ENCODE assay signal across 8 cellular contexts in the genomic region with DNA sequence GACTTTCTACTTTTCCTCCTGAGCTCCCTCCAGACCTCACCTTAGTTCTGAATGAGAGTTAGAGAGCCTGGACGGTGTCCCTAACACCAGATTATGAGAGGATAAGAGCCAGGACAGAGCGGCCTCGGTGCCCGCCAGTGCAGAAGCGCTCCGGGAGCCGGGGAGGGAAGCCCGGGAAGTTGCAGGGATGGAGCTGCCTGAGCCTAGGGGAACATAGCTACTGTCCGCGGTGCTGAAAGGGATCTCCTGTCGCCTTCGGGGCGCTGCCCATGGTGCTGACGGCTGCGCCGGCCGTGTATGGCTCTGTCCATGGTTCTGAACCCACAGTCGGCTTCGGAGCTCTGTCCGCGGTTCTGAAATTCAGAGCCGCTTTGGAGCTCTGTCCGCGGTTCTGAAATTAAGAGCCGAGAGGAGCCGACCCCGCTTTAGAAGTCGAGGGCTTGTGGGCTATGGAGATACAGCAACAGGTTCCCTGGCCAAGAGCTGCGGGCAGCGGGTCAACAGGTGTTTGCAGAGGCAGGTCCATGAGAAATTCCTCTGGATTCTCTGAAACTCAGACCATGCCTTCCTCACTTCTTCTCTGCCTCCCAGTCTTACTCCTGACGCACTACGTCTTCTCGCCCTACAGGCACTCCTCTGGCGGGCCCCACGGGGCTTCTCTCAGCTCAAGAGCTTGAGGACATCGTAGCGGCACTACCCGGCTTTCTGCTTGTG. TPM values are rescaled to one million over a fixed set of nuclear protein-coding genes. Genes with fewer than 3 reads are reported as not detected.
DNase-seq lines count a peak whose midpoint lies in the region; ATAC-seq, FAIRE-seq and TF ChIP-seq lines count a peak whose summit lies in the region.

No MANE protein-coding gene starts in this region.

- peaks cover 16% of the 10 kb centered on the region for H3K27me3 ChIP-seq in CD8-positive, alpha-beta T cell (ENCODE audit: insufficient read depth, low read length)
- peaks cover 7 to 22% of the 10 kb centered on the region in 2 donors for H3K27me3 ChIP-seq in naive thymus-derived CD4-positive, alpha-beta T cell (ENCODE audit: control insufficient read depth in 2 of 2, insufficient read depth in 2 of 2, low read length in 2 of 2)

- no peak overlapping the region for H3K27ac ChIP-seq in CD8-positive, alpha-beta T cell (ENCODE audit: low read depth, low read length)
- no peak overlapping the region for H3K27ac ChIP-seq in naive thymus-derived CD4-positive, alpha-beta T cell (ENCODE audit: low read depth, low read length)

- H3K9me3 Mint-ChIP-seq in CD8-positive, alpha-beta T cell: peaks cover 2% of the 10 kb centered on the region
- H3K9me3 Mint-ChIP-seq in activated T-helper 1 cell treated with anti-CD3 and anti-CD28 coated beads, Interleukin-12 subunit alpha, Interleukin-12 subunit beta, Interleukin-2, Interleukin-4 antibody, amounts not matched to agents 30 ng/mL and 10 ng/mL and 1 ng/mL, durations not matched to agents 14 hours and 24 hours and 36 hours: peaks cover 5% of the 10 kb centered on the region
- peaks cover 0 to 15% (median 6%) of the 10 kb centered on the region in 11 donors for H3K9me3 Mint-ChIP-seq in naive thymus-derived CD4-positive, alpha-beta T cell

- peak; percentile 81 to 93 (median 85) for DNase-seq in CD8-positive, alpha-beta T cell
- DNase-seq in RCC 7860 (ENCODE audit: low spot score) (peak; percentile 46), fibroblast of gingiva (ENCODE audit: low read depth) (peak; percentile 79)
- DNase-seq in activated T-helper 1 cell treated with anti-CD3 and anti-CD28 coated beads, Interleukin-12 subunit alpha, Interleukin-12 subunit beta, Interleukin-2, Interleukin-4 antibody, amounts not matched to agents 30 ng/mL and 10 ng/mL and 1 ng/mL, durations not matched to agents 14 hours and 24 hours and 36 hours (ENCODE audit: low spot score): peak; percentile 83
- peak; percentile 79 to 94 (median 86) for DNase-seq in naive thymus-derived CD4-positive, alpha-beta T cell
- DNase-seq in stimulated activated CD8-positive, alpha-beta memory T cell treated with anti-CD3 and anti-CD28 coated beads, Interleukin-7, amount 100 ng/mL, for 48 hours (ENCODE audit: extremely low read depth in 1 of 2, low read depth in 1 of 2): peak; percentile 63 to 71

- CTCF ChIA-PET in CD8-positive, alpha-beta T cell (lab: Charles Lee): interaction anchor here (0.9 to 4.0 kb wide), 11 partner anchors 9 to 256 kb away, joined by 3 to 28 read pairs (median 4); partner anchors contain the start of genes DPP3, MRPL11, PELI3 and RBM4B
- CTCF ChIA-PET in naive thymus-derived CD4-positive, alpha-beta T cell (lab: Charles Lee): interaction anchor here (0.6 to 2.7 kb wide), 9 partner anchors 10 to 1467 kb away, joined by 3 to 9 read pairs (median 4); partner anchors contain the start of genes DPP3 and RBM4B

- H3K4me3 ChIP-seq in CD8-positive, alpha-beta T cell (ENCODE audit: low read depth, low read length): no peak overlapping the region
- H3K4me3 ChIP-seq in naive thymus-derived CD4-positive, alpha-beta T cell (ENCODE audit: low read length): no peak overlapping the region

- no peak for FAIRE-seq in RCC 7860 (lab: Jason Lieb, UNC)

- POLR2A ChIA-PET in CD8-positive, alpha-beta T cell (lab: Charles Lee): interaction anchor here (0.7 to 2.0 kb wide), 10 partner anchors 12 to 257 kb away, joined by 3 to 12 read pairs (median 6); partner anchors contain the start of genes DPP3, MRPL11, PELI3 and RBM4
- POLR2A ChIA-PET in naive thymus-derived CD4-positive, alpha-beta T cell (lab: Charles Lee): interaction anchor here (0.8 to 1.7 kb wide), 9 partner anchors 9 to 257 kb away, joined by 3 to 9 read pairs (median 4); partner anchors contain the start of genes DPP3, MRPL11 and PELI3

- no peaks in the 10 kb centered on the region for H3K36me3 ChIP-seq in CD8-positive, alpha-beta T cell (ENCODE audit: insufficient read depth, low read length)
- H3K36me3 ChIP-seq in naive thymus-derived CD4-positive, alpha-beta T cell (ENCODE audit: control insufficient read depth in 2 of 3, insufficient read depth in 3 of 3, low read length in 3 of 3): no peaks in the 10 kb centered on the region

- H3K9me3 ChIP-seq in CD8-positive, alpha-beta T cell (ENCODE audit: low read length): no peaks in the 10 kb centered on the region
- no peaks in the 10 kb centered on the region for H3K9me3 ChIP-seq in naive thymus-derived CD4-positive, alpha-beta T cell (ENCODE audit: control insufficient read depth in 2 of 3, low read length in 3 of 3)

- ATAC-seq in CD8-positive, alpha-beta T cell: peak; percentile 98
- ATAC-seq in HG02678 (IDR thresholded peaks at IDR 0.05; ENCODE audit: unreplicated experiment): peak; percentile 52
- peak; percentile 100 for ATAC-seq in naive thymus-derived CD4-positive, alpha-beta T cell
- ATAC-seq in GM21717 (IDR thresholded peaks at IDR 0.05; ENCODE audit: unreplicated experiment): no peak

- intact Hi-C loops in CD8-positive, alpha-beta T cell (cut with DNase I, micrococcal nuclease): loop anchor here (1.0 to 5.0 kb wide), 3 partner anchors 13 to 46 kb away; partner anchors contain the start of genes MRPL11 (in 2 of the 2) and PELI3 (in 2 of the 2)
- intact Hi-C loops in activated T-helper 1 cell treated with anti-CD3 and anti-CD28 coated beads, Interleukin-12 subunit alpha, Interleukin-12 subunit beta, Interleukin-2, Interleukin-4 antibody, amounts not matched to agents 30 ng/mL and 10 ng/mL and 1 ng/mL, durations not matched to agents 14 hours and 24 hours and 36 hours (cut with micrococcal nuclease): loop anchor here (1.0 kb wide), 1 partner anchor 132 kb away; the partner anchor contains the start of gene YIF1A
- intact Hi-C loops in naive thymus-derived CD4-positive, alpha-beta T cell (cut with micrococcal nuclease): loop anchor here (1.0 to 5.0 kb wide), 6 partner anchors 13 to 257 kb away; partner anchors contain the start of genes YIF1A (in 2 of the 2), PELI3 (in 1 of the 2) and RBM4B (in 1 of the 2)

- H3K27me3 Mint-ChIP-seq in CD8-positive, alpha-beta T cell (ENCODE audit: low read depth): peaks cover 28% of the 10 kb centered on the region
- H3K27me3 Mint-ChIP-seq in activated T-helper 1 cell treated with anti-CD3 and anti-CD28 coated beads, Interleukin-12 subunit alpha, Interleukin-12 subunit beta, Interleukin-2, Interleukin-4 antibody, amounts not matched to agents 30 ng/mL and 10 ng/mL and 1 ng/mL, durations not matched to agents 14 hours and 24 hours and 36 hours (ENCODE audit: insufficient read depth): peaks cover 21% of the 10 kb centered on the region
- H3K27me3 Mint-ChIP-seq in naive thymus-derived CD4-positive, alpha-beta T cell: peaks cover 23 to 29% (median 29%) of the 10 kb centered on the region in 5 donors

- H3K36me3 Mint-ChIP-seq in CD8-positive, alpha-beta T cell: no peaks in the 10 kb centered on the region
- no peaks in the 10 kb centered on the region for H3K36me3 Mint-ChIP-seq in activated T-helper 1 cell treated with anti-CD3 and anti-CD28 coated beads, Interleukin-12 subunit alpha, Interleukin-12 subunit beta, Interleukin-2, Interleukin-4 antibody, amounts not matched to agents 30 ng/mL and 10 ng/mL and 1 ng/mL, durations not matched to agents 14 hours and 24 hours and 36 hours (ENCODE audit: low read depth)
- H3K36me3 Mint-ChIP-seq in naive thymus-derived CD4-positive, alpha-beta T cell: peaks cover 0 to 5% (median 3%) of the 10 kb centered on the region in 5 donors

- H3K4me1 Mint-ChIP-seq in CD8-positive, alpha-beta T cell (ENCODE audit: low read depth): peaks cover 8% of the 10 kb centered on the region
- H3K4me1 Mint-ChIP-seq in activated T-helper 1 cell treated with anti-CD3 and anti-CD28 coated beads, Interleukin-12 subunit alpha, Interleukin-12 subunit beta, Interleukin-2, Interleukin-4 antibody, amounts not matched to agents 30 ng/mL and 10 ng/mL and 1 ng/mL, durations not matched to agents 14 hours and 24 hours and 36 hours (ENCODE audit: low read depth): peaks cover 28% of the 10 kb centered on the region
- peaks cover 9 to 22% (median 10%) of the 10 kb centered on the region in 7 donors for H3K4me1 Mint-ChIP-seq in naive thymus-derived CD4-positive, alpha-beta T cell

- no peak for TF ChIP-seq CTCF in CD8-positive, alpha-beta T cell (IDR thresholded peaks at IDR 0.05)

- H3K4me3 Mint-ChIP-seq in CD8-positive, alpha-beta T cell: no peak overlapping the region
- no peak overlapping the region for H3K4me3 Mint-ChIP-seq in activated T-helper 1 cell treated with anti-CD3 and anti-CD28 coated beads, Interleukin-12 subunit alpha, Interleukin-12 subunit beta, Interleukin-2, Interleukin-4 antibody, amounts not matched to agents 30 ng/mL and 10 ng/mL and 1 ng/mL, durations not matched to agents 14 hours and 24 hours and 36 hours
- peak overlapping the region in 4 of 10 donors; percentile 20 to 73 (median 41) for H3K4me3 Mint-ChIP-seq in naive thymus-derived CD4-positive, alpha-beta T cell

- no peak overlapping the region for H3K27ac Mint-ChIP-seq in CD8-positive, alpha-beta T cell
- peak overlapping the region; percentile 53 for H3K27ac Mint-ChIP-seq in activated T-helper 1 cell treated with anti-CD3 and anti-CD28 coated beads, Interleukin-12 subunit alpha, Interleukin-12 subunit beta, Interleukin-2, Interleukin-4 antibody, amounts not matched to agents 30 ng/mL and 10 ng/mL and 1 ng/mL, durations not matched to agents 14 hours and 24 hours and 36 hours
- H3K27ac Mint-ChIP-seq in naive thymus-derived CD4-positive, alpha-beta T cell: peak overlapping the region in 6 of 9 donors; percentile 31 to 85 (median 58)

- H3K4me1 ChIP-seq in CD8-positive, alpha-beta T cell (ENCODE audit: insufficient read depth, low read length): no peaks in the 10 kb centered on the region
- no peaks in the 10 kb centered on the region for H3K4me1 ChIP-seq in naive thymus-derived CD4-positive, alpha-beta T cell (ENCODE audit: control insufficient read depth in 2 of 2, insufficient read depth in 2 of 2, low read length in 2 of 2)

RNA-seq across cellular contexts. Expression of gene NPAS4, which starts 0.8 kb away (rescaled TPM):
- not detected for total RNA-seq in CD8-positive, alpha-beta T cell
- total RNA-seq in activated T-helper 1 cell treated with anti-CD3 and anti-CD28 coated beads, Interleukin-12 subunit alpha, Interleukin-12 subunit beta, Interleukin-2, Interleukin-4 antibody, amounts not matched to agents 30 ng/mL and 10 ng/mL and 1 ng/mL, durations not matched to agents 14 hours and 24 hours and 36 hours: not detected in 2 replicates
- under 1 TPM in 1 of 5 experiments, not detected in 4; 0.53 TPM for total RNA-seq in naive thymus-derived CD4-positive, alpha-beta T cell
- polyA plus RNA-seq in naive thymus-derived CD4-positive, alpha-beta T cell: not detected

RNA-seq across cellular contexts. Expression of gene MRPL11, which starts 17.0 kb away (rescaled TPM):
- 10 to 100 TPM; 19.8 to 20.6 TPM for total RNA-seq in CD8-positive, alpha-beta T cell
- total RNA-seq in activated T-helper 1 cell treated with anti-CD3 and anti-CD28 coated beads, Interleukin-12 subunit alpha, Interleukin-12 subunit beta, Interleukin-2, Interleukin-4 antibody, amounts not matched to agents 30 ng/mL and 10 ng/mL and 1 ng/mL, durations not matched to agents 14 hours and 24 hours and 36 hours: 93.0 and 93.6 TPM in 2 replicates
- 10 to 100 TPM; 23.5 to 64.1 (median 24.0) TPM for total RNA-seq in naive thymus-derived CD4-positive, alpha-beta T cell
- 10 to 100 TPM; 83.2 to 89.3 TPM for polyA plus RNA-seq in naive thymus-derived CD4-positive, alpha-beta T cell

RNA-seq across cellular contexts. Expression of gene PELI3, which starts 45.1 kb away (rescaled TPM):
- total RNA-seq in CD8-positive, alpha-beta T cell: 10 to 100 TPM; 12.6 to 16.8 TPM
- 15.3 and 15.8 TPM in 2 replicates for total RNA-seq in activated T-helper 1 cell treated with anti-CD3 and anti-CD28 coated beads, Interleukin-12 subunit alpha, Interleukin-12 subunit beta, Interleukin-2, Interleukin-4 antibody, amounts not matched to agents 30 ng/mL and 10 ng/mL and 1 ng/mL, durations not matched to agents 14 hours and 24 hours and 36 hours
- 10 to 100 TPM; 10.6 to 27.3 (median 18.6) TPM for total RNA-seq in naive thymus-derived CD4-positive, alpha-beta T cell
- polyA plus RNA-seq in naive thymus-derived CD4-positive, alpha-beta T cell: 1 to 10 TPM; 5.2 to 8.4 TPM

RNA-seq across cellular contexts. Expression of gene SLC29A2, which starts 50.1 kb away (rescaled TPM):
- 1 to 10 TPM; 5.6 to 6.0 TPM for total RNA-seq in CD8-positive, alpha-beta T cell
- 14.3 and 16.6 TPM in 2 replicates for total RNA-seq in activated T-helper 1 cell treated with anti-CD3 and anti-CD28 coated beads, Interleukin-12 subunit alpha, Interleukin-12 subunit beta, Interleukin-2, Interleukin-4 antibody, amounts not matched to agents 30 ng/mL and 10 ng/mL and 1 ng/mL, durations not matched to agents 14 hours and 24 hours and 36 hours
- 10 to 100 TPM in 3 of 5 experiments, 1 to 10 TPM in 2; 6.0 to 18.9 (median 12.0) TPM for total RNA-seq in naive thymus-derived CD4-positive, alpha-beta T cell
- 1 to 10 TPM; 2.7 to 6.2 TPM for polyA plus RNA-seq in naive thymus-derived CD4-positive, alpha-beta T cell

RNA-seq across cellular contexts. Expression of gene DPP3, which starts 58.6 kb away (rescaled TPM):
- 10 to 100 TPM; 13.7 to 15.6 TPM for total RNA-seq in CD8-positive, alpha-beta T cell
- 102 and 112 TPM in 2 replicates for total RNA-seq in activated T-helper 1 cell treated with anti-CD3 and anti-CD28 coated beads, Interleukin-12 subunit alpha, Interleukin-12 subunit beta, Interleukin-2, Interleukin-4 antibody, amounts not matched to agents 30 ng/mL and 10 ng/mL and 1 ng/mL, durations not matched to agents 14 hours and 24 hours and 36 hours
- total RNA-seq in naive thymus-derived CD4-positive, alpha-beta T cell: 10 to 100 TPM; 15.8 to 75.7 (median 19.4) TPM
- 10 to 100 TPM; 18.6 to 22.2 TPM for polyA plus RNA-seq in naive thymus-derived CD4-positive, alpha-beta T cell
